Comparison of ENCODE assay signal across 8 cellular contexts in genomic region chr15:67097893-67098740, GRCh38. TPM values are rescaled to one million over a fixed set of nuclear protein-coding genes. Genes with fewer than 3 reads are reported as not detected.
DNase-seq lines count a peak whose midpoint lies in the region; ATAC-seq and TF ChIP-seq lines count a peak whose summit lies in the region.

No MANE protein-coding gene starts in this region.

- H3K36me3 ChIP-seq in right lobe of liver: peaks cover 0 to 5% (median 0%) of the 10 kb centered on the region in 4 donors
- H3K36me3 ChIP-seq in tibial artery: peaks cover 0 to 27% (median 6%) of the 10 kb centered on the region in 3 donors

- H3K27ac ChIP-seq in right lobe of liver (peak overlapping the region in 2 of 3 donors; percentile 47 to 49), tibial artery (peak overlapping the region; percentile 32 to 56)

- H3K4me3 ChIP-seq in right lobe of liver: no peak overlapping the region
- H3K4me3 ChIP-seq in tibial artery: no peak overlapping the region

- H3K4me1 ChIP-seq in right lobe of liver (peaks cover 0 to 20% (median 6%) of the 10 kb centered on the region in 4 donors), tibial artery (peaks cover 0 to 23% (median 16%) of the 10 kb centered on the region in 4 donors)

- intact Hi-C loops in right lobe of liver (cut with DNase I): no loop called here
- intact Hi-C loops in tibial artery (cut with DNase I; ENCODE audit: low total_unique reads): no loop called here

- no peaks in the 10 kb centered on the region for H3K27me3 ChIP-seq in right lobe of liver
- no peaks in the 10 kb centered on the region for H3K27me3 ChIP-seq in tibial artery

- DNase-seq in A172 (ENCODE audit: low spot score): peak; percentile 88
- peak; percentile 94 for DNase-seq in M059J (ENCODE audit: low read depth)
- peak; percentile 31 for DNase-seq in amniotic stem cell (lab: John Stamatoyannopoulos, UW)
- no peak for DNase-seq in right lobe of liver
- DNase-seq in tibial artery: peak in 1 of 2 donors; percentile 69
- no peak for DNase-seq in NCI-H2227 treated with DMSO at 0.1 percent for 48 hours (lab: John Stamatoyannopoulos, UW)
- no peak for DNase-seq in dermis blood vessel endothelial cell

- 30% methylated on average over 13 of the region's 14 CpGs for WGBS in right lobe of liver (ENCODE audit: insufficient coverage, low coverage, low lambda C conversion rate, missing lambda C conversion rate)

- peak; percentile 46 to 68 (median 63) for ATAC-seq in right lobe of liver
- ATAC-seq in GM18502 (IDR thresholded peaks at IDR 0.05; ENCODE audit: poor library complexity, unreplicated experiment): no peak

- TF ChIP-seq POLR2A in right lobe of liver (IDR thresholded peaks at IDR 0.05): no peak

- no peaks in the 10 kb centered on the region for H3K9me3 ChIP-seq in right lobe of liver
- H3K9me3 ChIP-seq in tibial artery: no peaks in the 10 kb centered on the region

- TF ChIP-seq CTCF in right lobe of liver (IDR thresholded peaks at IDR 0.05): no peak
- TF ChIP-seq CTCF in tibial artery (IDR thresholded peaks at IDR 0.05): no peak

RNA-seq across cellular contexts. Expression of gene SMAD3, which starts 32.7 kb away (rescaled TPM):
- total RNA-seq in A172 (2014; rRNA removed; shearing (Covaris generic)): 5.2 and 7.2 TPM in 2 replicates
- total RNA-seq in M059J (2014; rRNA removed; shearing (Covaris generic)): 32.6 and 46.7 TPM in 2 replicates
- 10 to 100 TPM in 5 of 6 experiments, 1 to 10 TPM in 1; 9.2 to 34.0 (median 14.4) TPM for total RNA-seq in right lobe of liver
- total RNA-seq in dermis blood vessel endothelial cell: 16.5 and 29.9 TPM in 2 replicates

Comparison
In these comparisons a context has a peak if more than half of its experiments do, and no peak if none do; other contexts are left out.
1. DNase-seq: peak in A172 (single experiment), M059J (single experiment) and amniotic stem cell (single experiment); none in right lobe of liver (0 of 3), NCI-H2227 treated with DMSO at 0.1 percent for 48 hours (single experiment) and dermis blood vessel endothelial cell (single experiment).